ENCODE assay signal across 19 cellular contexts in the genomic region with DNA sequence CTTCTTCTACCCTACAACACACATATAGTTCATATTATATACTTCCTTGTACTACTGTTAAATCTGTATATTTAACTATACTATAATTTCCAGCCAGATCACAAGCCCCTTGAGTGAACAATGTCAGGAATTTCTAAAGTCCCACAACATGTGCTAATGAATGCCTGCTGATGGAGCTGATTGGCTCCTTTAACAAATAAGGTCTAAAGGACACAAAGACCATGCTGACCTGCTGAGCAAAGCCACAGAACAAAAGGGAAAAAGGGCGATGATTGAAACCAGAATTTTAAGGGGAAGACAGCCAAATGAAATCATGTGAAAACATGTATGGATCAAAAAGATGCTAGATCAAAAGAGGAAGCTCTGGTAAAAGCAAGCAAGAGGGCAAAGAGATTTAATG.
"Had no signal": no experiment of that assay in that cellular context is flagged by ENCODE, and none has a peak within 500 bp of the region (broad histone marks: within the 10 kb centered on the region; RNA-seq: fewer than 3 reads in every experiment).

No MANE protein-coding gene starts in this region.

- H3K36me3 ChIP-seq: brain microvascular endothelial cell, right atrium auricular region, upper lobe of right lung, WERI-Rb-1 had no signal

- H3K4me1 Mint-ChIP-seq: activated naive CD4-positive, alpha-beta T cell treated with anti-CD3 and anti-CD28 coated beads, Interleukin-2, amount 50 U/mL, for 24 hours had no signal

- H3K36me3 Mint-ChIP-seq: activated naive CD4-positive, alpha-beta T cell treated with anti-CD3 and anti-CD28 coated beads, Interleukin-2, amount 50 U/mL, for 24 hours had no signal

- ATAC-seq: activated CD8-positive, alpha-beta T cell treated with anti-CD3 and anti-CD28 coated beads, Interleukin-2, amount 10 ng/mL, durations not matched to agents 7 days and 5 days; foreskin keratinocyte; stimulated activated naive CD8-positive, alpha-beta T cell treated with anti-CD3 and anti-CD28 coated beads, Interleukin-15, Interleukin-2, amounts not matched to agents 100 U/mL and 50 U/mL, for 24 hours; upper lobe of right lung had no signal

- H3K27ac Mint-ChIP-seq: activated CD8-positive, alpha-beta T cell treated with anti-CD3 and anti-CD28 coated beads, Interleukin-2, amount 10 ng/mL, durations not matched to agents 7 days and 5 days; activated naive CD4-positive, alpha-beta T cell treated with anti-CD3 and anti-CD28 coated beads, Interleukin-2, amount 50 U/mL, for 24 hours; activated T-helper 1 cell treated with anti-CD3 and anti-CD28 coated beads, Interleukin-12 subunit alpha, Interleukin-12 subunit beta, Interleukin-2, Interleukin-4 antibody, amounts not matched to agents 30 ng/mL and 10 ng/mL and 1 ng/mL, durations not matched to agents 14 hours and 24 hours and 36 hours; dendritic cell treated with granulocyte-macrophage colony-stimulating factor and Interleukin-4, amounts not matched to agents 40 ng/mL and 50 ng/mL, for 4 days; nephron had no signal

- H3K27me3 Mint-ChIP-seq: dendritic cell treated with granulocyte-macrophage colony-stimulating factor and Interleukin-4, amounts not matched to agents 40 ng/mL and 50 ng/mL, for 4 days had no signal

- H3K4me3 Mint-ChIP-seq: activated CD8-positive, alpha-beta T cell treated with anti-CD3 and anti-CD28 coated beads, Interleukin-2, amount 10 ng/mL, durations not matched to agents 7 days and 5 days; activated naive CD4-positive, alpha-beta T cell treated with anti-CD3 and anti-CD28 coated beads, Interleukin-2, amount 50 U/mL, for 24 hours; activated T-helper 1 cell treated with anti-CD3 and anti-CD28 coated beads, Interleukin-12 subunit alpha, Interleukin-12 subunit beta, Interleukin-2, Interleukin-4 antibody, amounts not matched to agents 30 ng/mL and 10 ng/mL and 1 ng/mL, durations not matched to agents 14 hours and 24 hours and 36 hours; dendritic cell treated with granulocyte-macrophage colony-stimulating factor and Interleukin-4, amounts not matched to agents 40 ng/mL and 50 ng/mL, for 4 days; nephron had no signal

- H3K9me3 Mint-ChIP-seq: dendritic cell treated with granulocyte-macrophage colony-stimulating factor and Interleukin-4, amounts not matched to agents 40 ng/mL and 50 ng/mL, for 4 days had no signal

- H3K4me1 ChIP-seq: foreskin keratinocyte, right atrium auricular region, upper lobe of right lung had no signal

- H3K27ac ChIP-seq: brain microvascular endothelial cell, foreskin keratinocyte, right atrium auricular region, upper lobe of right lung, WERI-Rb-1 had no signal

- H3K9me3 ChIP-seq: upper lobe of right lung had no signal

- DNase-seq: activated CD4-positive, alpha-beta T cell treated with anti-CD3 and anti-CD28 coated beads for 1 hour; activated CD4-positive, alpha-beta T cell treated with anti-CD3 and anti-CD28 coated beads, Interleukin-2, amount 50 U/mL, for 1 hour; activated CD8-positive, alpha-beta T cell treated with anti-CD3 and anti-CD28 coated beads, Interleukin-2, amount 10 ng/mL, durations not matched to agents 7 days and 5 days; activated gamma-delta T cell treated with Interleukin-2 at 50 U/mL for 16 hours; anterior cingulate cortex; brain microvascular endothelial cell; caudate nucleus; effector CD8-positive, alpha-beta T cell; stimulated activated CD4-positive, alpha-beta T cell treated with anti-CD3 and anti-CD28 coated beads, Interleukin-4, amount 100 ng/mL, for 24 hours; stimulated activated naive CD8-positive, alpha-beta T cell treated with anti-CD3 and anti-CD28 coated beads, Interleukin-15, Interleukin-2, amounts not matched to agents 100 U/mL and 50 U/mL, for 24 hours; T-helper 1 cell; upper lobe of right lung; WERI-Rb-1 had no signal

- H3K27me3 ChIP-seq: brain microvascular endothelial cell, foreskin keratinocyte, right atrium auricular region, upper lobe of right lung had no signal

- H3K4me3 ChIP-seq: right atrium auricular region, upper lobe of right lung had no signal
